29 cellular contexts compared by ENCODE assay signal in the genomic region with DNA sequence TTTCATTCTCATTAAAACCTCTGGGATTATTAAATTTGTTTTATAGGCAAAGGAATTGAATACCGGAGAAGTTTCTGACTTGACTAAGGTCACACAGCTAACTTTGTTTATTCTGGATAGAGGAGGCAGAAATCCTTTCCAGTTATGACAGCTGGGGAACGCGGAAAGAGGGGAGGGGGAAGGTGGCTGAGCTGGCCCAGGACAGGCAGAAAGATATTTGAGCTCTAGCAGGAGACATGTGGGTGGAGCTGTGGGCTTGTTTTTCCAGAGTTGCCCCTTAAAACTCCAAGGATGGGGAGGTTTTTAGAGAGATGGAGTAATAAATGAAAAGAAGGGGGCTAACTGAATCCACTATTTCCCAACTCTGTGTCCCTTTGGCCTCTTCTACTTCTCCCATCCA. TPM values are rescaled to one million over a fixed set of nuclear protein-coding genes. Genes with fewer than 3 reads are reported as not detected.
DNase-seq lines count a peak whose midpoint lies in the region; ATAC-seq, FAIRE-seq and TF ChIP-seq lines count a peak whose summit lies in the region.
"Had no signal": no experiment of that assay in that cellular context is flagged by ENCODE, and none has a peak within 500 bp of the region (broad histone marks: within the 10 kb centered on the region; RNA-seq: fewer than 3 reads in every experiment).

No MANE protein-coding gene starts in this region.

- H3K79me2 ChIP-seq in Karpas-422 (ENCODE audit: low read length): no peaks in the 10 kb centered on the region

- FAIRE-seq in pancreas (lab: Jason Lieb, UNC): no peak
- FAIRE-seq: GM18507 had no signal

- H2AFZ ChIP-seq in Karpas-422 (ENCODE audit: low read length): no peak overlapping the region
- H2AFZ ChIP-seq: GM23248 had no signal

- no peaks in the 10 kb centered on the region for H3K9me3 ChIP-seq in pancreas
- no peaks in the 10 kb centered on the region for H3K9me3 ChIP-seq in Karpas-422 (ENCODE audit: low read length)
- H3K9me3 ChIP-seq: BE2C, HAP-1 had no signal

- intact Hi-C loops in left ventricle myocardium superior (cut with micrococcal nuclease): no loop called here
- intact Hi-C loops in Right ventricle myocardium inferior (cut with DNase I): no loop called here
- intact Hi-C loops in pancreas (cut with DNase I): no loop called here

- H3K4me2 ChIP-seq in Karpas-422 (ENCODE audit: low read depth, low read length, poor library complexity, severe bottlenecking): no peak overlapping the region

- H3K9ac ChIP-seq in Karpas-422 (ENCODE audit: low read length): no peak overlapping the region
- H3K9ac ChIP-seq: GM23248 had no signal

- no peaks in the 10 kb centered on the region for H4K20me1 ChIP-seq in Karpas-422 (ENCODE audit: insufficient read depth, low read depth, low read length)

- WGBS in pancreas, 2 donors: 11 to 16% methylated on average over 3 of the region's 3 CpGs

- no peaks in the 10 kb centered on the region for H3K36me3 ChIP-seq in pancreas
- no peaks in the 10 kb centered on the region for H3K36me3 ChIP-seq in Karpas-422 (ENCODE audit: insufficient read depth, low read length)
- H3K36me3 ChIP-seq: BE2C, HAP-1 had no signal

- no peaks in the 10 kb centered on the region for H3K27me3 ChIP-seq in pancreas
- H3K27me3 ChIP-seq in Karpas-422 (ENCODE audit: low read length): no peaks in the 10 kb centered on the region
- H3K27me3 ChIP-seq: BE2C had no signal

- TF ChIP-seq CTCF in choroid plexus epithelial cell (conservative IDR thresholded peaks at IDR 0.05; ENCODE audit: low read depth, low read length) (no peak), pancreas (IDR thresholded peaks at IDR 0.05) (no peak)

- H3K4me3 ChIP-seq in choroid plexus epithelial cell (ENCODE audit: low read depth, low read length) (no peak overlapping the region), pancreas (no peak overlapping the region), Karpas-422 (ENCODE audit: low read length) (no peak overlapping the region)
- H3K4me3 ChIP-seq: GM23248, HAP-1 had no signal

- DNase-seq in left ventricle myocardium superior (no peak), Right ventricle myocardium inferior (ENCODE audit: missing footprints) (no peak), choroid plexus epithelial cell (ENCODE audit: low read depth) (peak; percentile 14), pancreas (peak in 3 of 6 donors; percentile 22 to 27 (median 26)), T-helper 9 cell (no peak), HEK293T (ENCODE audit: extremely low spot score) (no peak), Karpas-422 (no peak)
- DNase-seq in activated naive CD4-positive, alpha-beta T cell treated with anti-CD3 and anti-CD28 coated beads, Interleukin-2, amount 50 U/mL, for 16 hours: no peak
- DNase-seq: 8988T; ACHN; BE2C; CD4-positive, CD25-positive, alpha-beta regulatory T cell; DMS53; GM23248; KG1; NCI-H1092 treated with DMSO at 0.1 percent for 48 hours; NCI-H1436; NCI-H187; NCI-H2081 treated with DMSO at 0.1 percent for 48 hours; NCI-H446; NCI-H524 treated with DMSO at 0.1 percent for 48 hours; NCI-H82; NK-92 treated with Interleukin-12 subunit alpha and Interleukin-12 subunit beta, amount 100 ng/mL, for 24 hours; PC-3 had no signal

- CTCF ChIA-PET in HEK293T (lab: Yijun Ruan, JAX): interaction anchor here (2.7 kb wide), 1 partner anchor 29 kb away, joined by 12 read pairs; no protein-coding TSS in a partner anchor

- no peaks in the 10 kb centered on the region for H3K9me2 ChIP-seq in Karpas-422 (replicated peaks; ENCODE audit: insufficient read depth, low read length)

- POLR2A ChIA-PET in HEK293T (lab: Yijun Ruan, JAX): no interaction called here

- ATAC-seq in left ventricle myocardium superior (peak; percentile 34), Right ventricle myocardium inferior (no peak), pancreas (peak; percentile 55 to 93 (median 76))
- ATAC-seq: PC-3 had no signal

- H3K4me1 ChIP-seq in pancreas (peaks cover 0 to 8% (median 4%) of the 10 kb centered on the region in 3 donors), Karpas-422 (ENCODE audit: low read length) (no peaks in the 10 kb centered on the region)
- H3K4me1 ChIP-seq: BE2C, HAP-1 had no signal

- H3K27ac ChIP-seq in pancreas: no peak overlapping the region
- no peak overlapping the region for H3K27ac ChIP-seq in Karpas-422 (ENCODE audit: low read length)
- H3K27ac ChIP-seq: GM23248 had no signal

TF ChIP-seq in HEK293T, 16 proteins besides CTCF, POLR2A, EP300 and RAD21:
- TF ChIP-seq NFRKB (IDR thresholded peaks at IDR 0.05) (no peak), PKNOX1 (IDR thresholded peaks at IDR 0.05) (no peak), BHLHE40 (IDR thresholded peaks at IDR 0.05; ENCODE audit: borderline replicate concordance) (no peak), SUZ12 (IDR thresholded peaks at IDR 0.05) (no peak), HDGF (IDR thresholded peaks at IDR 0.05; ENCODE audit: borderline replicate concordance) (no peak), TARDBP (IDR thresholded peaks at IDR 0.05) (no peak), SP1 (IDR thresholded peaks at IDR 0.05) (no peak), LEF1 (IDR thresholded peaks at IDR 0.05; ENCODE audit: borderline replicate concordance) (no peak)

RNA-seq across cellular contexts. Expression of gene FOXD2, which starts 27.8 kb away (rescaled TPM):
- total RNA-seq in left ventricle myocardium superior: not detected
- total RNA-seq in Right ventricle myocardium inferior: 0.05 TPM
- under 1 TPM; 0.04 to 0.19 (median 0.09) TPM for total RNA-seq in pancreas
- under 1 TPM; 0.02 to 0.08 TPM for polyA plus RNA-seq in pancreas
- total RNA-seq in Karpas-422 (2014; rRNA removed; shearing (Covaris generic); ENCODE audit: low replicate concordance): 0.07 and 0.51 TPM in 2 replicates

RNA-seq across cellular contexts. Expression of gene FOXE3, which starts 49.5 kb away (rescaled TPM):
- total RNA-seq in left ventricle myocardium superior: not detected
- not detected for total RNA-seq in Right ventricle myocardium inferior
- not detected for total RNA-seq in pancreas
- not detected for polyA plus RNA-seq in pancreas
- not detected in 2 replicates for total RNA-seq in Karpas-422 (2014; rRNA removed; shearing (Covaris generic); ENCODE audit: low replicate concordance)
- total RNA-seq: CD4-positive, CD25-positive, alpha-beta regulatory T cell; Daoy; G401; GM23248; PC-3; SK-MEL-5 had no signal
- polyA plus RNA-seq: CD4-positive, CD25-positive, alpha-beta regulatory T cell; GM23248 had no signal
